29 cellular contexts compared by ENCODE assay signal in genomic region chr2:221016551-221016950, GRCh38.
"Had no signal": no experiment of that assay in that cellular context is flagged by ENCODE, and none has a peak within 500 bp of the region (broad histone marks: within the 10 kb centered on the region; RNA-seq: fewer than 3 reads in every experiment).

No MANE protein-coding gene starts in this region.

- DNase-seq: stimulated activated CD4-positive, alpha-beta T cell treated with anti-CD3 and anti-CD28 coated beads, Interleukin-2, amount 100 ng/mL, for 48 hours; stimulated activated CD4-positive, alpha-beta T cell treated with anti-CD3 and anti-CD28 coated beads, Interleukin-4, amount 100 ng/mL, for 1 hour; stimulated activated CD4-positive, alpha-beta T cell treated with anti-CD3 and anti-CD28 coated beads, Interleukin-4, amount 100 ng/mL, for 24 hours; stimulated activated CD4-positive, alpha-beta T cell treated with anti-CD3 and anti-CD28 coated beads, Interleukin-4, amount 100 ng/mL, for 4 hours; stimulated activated CD8-positive, alpha-beta memory T cell treated with anti-CD3 and anti-CD28 coated beads, Interleukin-4, amount 100 ng/mL, for 48 hours; stimulated activated naive B cell treated with anti-CD40 and anti-IgM and Interleukin-4, amounts not matched to agents 10 μg/mL and 1 μg/mL and 100 μg/mL, for 72 hours; stimulated activated naive CD4-positive, alpha-beta T cell; stimulated activated naive CD4-positive, alpha-beta T cell treated with Interleukin-2 at 50 U/mL for 16 hours; stimulated activated naive CD8-positive, alpha-beta T cell treated with anti-CD3 and anti-CD28 coated beads, Interleukin-15, amount 100 ng/mL, for 72 hours; stimulated activated naive CD8-positive, alpha-beta T cell treated with anti-CD3 and anti-CD28 coated beads, Interleukin-15, Interleukin-2, amounts not matched to agents 100 U/mL and 50 U/mL, for 24 hours; stomach; substantia nigra; testis; thyroid gland; tibial artery; transverse colon; trophoblast cell; upper lobe of right lung; uterus had no signal

- H3K4me1 ChIP-seq: stomach, suprapubic skin, testis, thyroid gland, tibial artery, tibial nerve, transverse colon, upper lobe of left lung, upper lobe of right lung, uterus, vagina had no signal

- H3K4me3 Mint-ChIP-seq: stimulated activated effector memory CD8-positive, alpha-beta T cell treated with anti-CD3 and anti-CD28 coated beads, Interleukin-12 subunit alpha, Interleukin-12 subunit beta, amount 100 ng/mL, for 72 hours; stimulated activated memory B cell treated with anti-CD40 and anti-IgM and Interleukin-4, amounts not matched to agents 10 μg/mL and 1 μg/mL and 100 μg/mL, for 72 hours; stimulated activated naive B cell treated with anti-CD40 and anti-IgM and Interleukin-4, amounts not matched to agents 10 μg/mL and 1 μg/mL and 100 μg/mL, for 72 hours; stimulated activated naive CD8-positive, alpha-beta T cell treated with anti-CD3 and anti-CD28 coated beads, Interleukin-15, amount 100 ng/mL, for 72 hours; stimulated activated naive CD8-positive, alpha-beta T cell treated with anti-CD3 and anti-CD28 coated beads, Interleukin-15, Interleukin-2, amounts not matched to agents 100 ng/mL and 50 ng/mL, for 24 hours; type B pancreatic cell had no signal

- H3K9me3 ChIP-seq: stomach, suprapubic skin, testis, thoracic aorta, thyroid gland, tibial artery, tibial nerve, transverse colon, upper lobe of left lung, upper lobe of right lung, uterus, vagina had no signal

- H3K4me1 Mint-ChIP-seq: stimulated activated effector memory CD8-positive, alpha-beta T cell treated with anti-CD3 and anti-CD28 coated beads, Interleukin-12 subunit alpha, Interleukin-12 subunit beta, amount 100 ng/mL, for 72 hours; stimulated activated memory B cell treated with anti-CD40 and anti-IgM and Interleukin-4, amounts not matched to agents 10 μg/mL and 1 μg/mL and 100 μg/mL, for 72 hours; stimulated activated naive CD8-positive, alpha-beta T cell treated with anti-CD3 and anti-CD28 coated beads, Interleukin-15, amount 100 ng/mL, for 72 hours had no signal

- H3K27ac Mint-ChIP-seq: stimulated activated effector memory CD8-positive, alpha-beta T cell treated with anti-CD3 and anti-CD28 coated beads, Interleukin-12 subunit alpha, Interleukin-12 subunit beta, amount 100 ng/mL, for 72 hours; stimulated activated memory B cell treated with anti-CD40 and anti-IgM and Interleukin-4, amounts not matched to agents 10 μg/mL and 1 μg/mL and 100 μg/mL, for 72 hours; stimulated activated naive B cell treated with anti-CD40 and anti-IgM and Interleukin-4, amounts not matched to agents 10 μg/mL and 1 μg/mL and 100 μg/mL, for 72 hours; stimulated activated naive CD8-positive, alpha-beta T cell treated with anti-CD3 and anti-CD28 coated beads, Interleukin-15, amount 100 ng/mL, for 72 hours; stimulated activated naive CD8-positive, alpha-beta T cell treated with anti-CD3 and anti-CD28 coated beads, Interleukin-15, Interleukin-2, amounts not matched to agents 100 ng/mL and 50 ng/mL, for 24 hours; type B pancreatic cell had no signal

- FAIRE-seq: urothelium cell line had no signal

- H3K4me3 ChIP-seq: stomach, suprapubic skin, testis, thoracic aorta, thyroid gland, tibial artery, tibial nerve, transverse colon, upper lobe of left lung, upper lobe of right lung, uterus, vagina had no signal

- H3K36me3 ChIP-seq: stomach, suprapubic skin, thoracic aorta, thyroid gland, tibial artery, tibial nerve, transverse colon, upper lobe of left lung, upper lobe of right lung, uterus, vagina had no signal

- H3K27ac ChIP-seq: stomach, suprapubic skin, testis, thoracic aorta, thyroid gland, tibial artery, tibial nerve, transverse colon, upper lobe of left lung, upper lobe of right lung, uterus, vagina had no signal

- H3K27me3 Mint-ChIP-seq: stimulated activated memory B cell treated with anti-CD40 and anti-IgM and Interleukin-4, amounts not matched to agents 10 μg/mL and 1 μg/mL and 100 μg/mL, for 72 hours; stimulated activated naive B cell treated with anti-CD40 and anti-IgM and Interleukin-4, amounts not matched to agents 10 μg/mL and 1 μg/mL and 100 μg/mL, for 72 hours; stimulated activated naive CD8-positive, alpha-beta T cell treated with anti-CD3 and anti-CD28 coated beads, Interleukin-15, amount 100 ng/mL, for 72 hours; stimulated activated naive CD8-positive, alpha-beta T cell treated with anti-CD3 and anti-CD28 coated beads, Interleukin-15, Interleukin-2, amounts not matched to agents 100 ng/mL and 50 ng/mL, for 24 hours; type B pancreatic cell had no signal

- H3K9me3 Mint-ChIP-seq: stimulated activated effector memory CD8-positive, alpha-beta T cell treated with anti-CD3 and anti-CD28 coated beads, Interleukin-12 subunit alpha, Interleukin-12 subunit beta, amount 100 ng/mL, for 72 hours; stimulated activated memory B cell treated with anti-CD40 and anti-IgM and Interleukin-4, amounts not matched to agents 10 μg/mL and 1 μg/mL and 100 μg/mL, for 72 hours; stimulated activated naive B cell treated with anti-CD40 and anti-IgM and Interleukin-4, amounts not matched to agents 10 μg/mL and 1 μg/mL and 100 μg/mL, for 72 hours; stimulated activated naive CD8-positive, alpha-beta T cell treated with anti-CD3 and anti-CD28 coated beads, Interleukin-15, amount 100 ng/mL, for 72 hours; stimulated activated naive CD8-positive, alpha-beta T cell treated with anti-CD3 and anti-CD28 coated beads, Interleukin-15, Interleukin-2, amounts not matched to agents 100 ng/mL and 50 ng/mL, for 24 hours had no signal

- ATAC-seq: stimulated activated effector memory CD8-positive, alpha-beta T cell treated with anti-CD3 and anti-CD28 coated beads, Interleukin-12 subunit alpha, Interleukin-12 subunit beta, amount 100 ng/mL, for 72 hours; stimulated activated memory B cell treated with anti-CD40 and anti-IgM and Interleukin-4, amounts not matched to agents 10 μg/mL and 1 μg/mL and 100 μg/mL, for 72 hours; stimulated activated naive CD8-positive, alpha-beta T cell treated with anti-CD3 and anti-CD28 coated beads, Interleukin-15, amount 100 ng/mL, for 72 hours; stimulated activated naive CD8-positive, alpha-beta T cell treated with anti-CD3 and anti-CD28 coated beads, Interleukin-15, Interleukin-2, amounts not matched to agents 100 U/mL and 50 U/mL, for 24 hours; upper lobe of right lung had no signal

- H3K27me3 ChIP-seq: stomach, suprapubic skin, testis, thyroid gland, tibial artery, tibial nerve, transverse colon, upper lobe of left lung, upper lobe of right lung, uterus, vagina had no signal

- H3K36me3 Mint-ChIP-seq: stimulated activated effector memory CD8-positive, alpha-beta T cell treated with anti-CD3 and anti-CD28 coated beads, Interleukin-12 subunit alpha, Interleukin-12 subunit beta, amount 100 ng/mL, for 72 hours; stimulated activated memory B cell treated with anti-CD40 and anti-IgM and Interleukin-4, amounts not matched to agents 10 μg/mL and 1 μg/mL and 100 μg/mL, for 72 hours; stimulated activated naive B cell treated with anti-CD40 and anti-IgM and Interleukin-4, amounts not matched to agents 10 μg/mL and 1 μg/mL and 100 μg/mL, for 72 hours; type B pancreatic cell had no signal
